9 cellular contexts compared by ENCODE assay signal in the genomic region with DNA sequence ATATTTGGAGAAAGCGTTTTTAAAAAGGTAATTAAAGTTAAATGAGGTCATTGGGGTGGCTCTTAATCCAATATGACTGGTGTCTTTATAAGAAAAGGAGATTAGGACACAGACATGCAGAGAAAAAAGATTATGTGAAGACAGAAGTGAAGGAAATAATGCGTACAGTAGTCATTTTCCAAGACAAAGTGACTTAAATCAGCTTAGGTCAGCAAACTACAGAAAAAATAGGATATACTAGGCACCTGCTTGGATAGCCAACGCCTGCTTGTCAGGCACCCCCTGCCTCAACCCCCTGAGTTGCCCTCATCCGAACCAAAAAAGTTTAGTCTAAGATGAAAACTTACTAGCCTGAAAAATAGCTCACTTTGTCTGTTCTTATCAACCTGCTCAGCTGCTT. TPM values are rescaled to one million over a fixed set of nuclear protein-coding genes. Genes with fewer than 3 reads are reported as not detected.
"Had no signal": no experiment of that assay in that cellular context is flagged by ENCODE, and none has a peak within 500 bp of the region (broad histone marks: within the 10 kb centered on the region; RNA-seq: fewer than 3 reads in every experiment).

No MANE protein-coding gene starts in this region.

- H3K4me3 ChIP-seq: HAP-1 had no signal

- H3K27ac Mint-ChIP-seq: HFFc6 had no signal

- DNase-seq: GOT3, H7, HFFc6, KBM-7 had no signal

- H3K4me1 ChIP-seq: HAP-1 had no signal

- ATAC-seq: HCT116 had no signal

- H3K27ac ChIP-seq: HL-60, KMS-11 had no signal

- H3K4me3 Mint-ChIP-seq: HFFc6 had no signal

- H3K36me3 ChIP-seq: HAP-1 had no signal

- H3K9ac ChIP-seq: KMS-11 had no signal

- H3K4me2 ChIP-seq: KMS-11 had no signal

- H3K9me3 ChIP-seq: HAP-1 had no signal

RNA-seq across cellular contexts. Expression of gene SPAG17, which starts 58.2 kb away (rescaled TPM):
- total RNA-seq: HFFc6, HT1080 had no signal
